8 cellular contexts compared by ENCODE assay signal in genomic region chr6:110814488-110815259, GRCh38. TPM values are rescaled to one million over a fixed set of nuclear protein-coding genes. Genes with fewer than 3 reads are reported as not detected.
DNase-seq lines count a peak whose midpoint lies in the region; ATAC-seq and TF ChIP-seq lines count a peak whose summit lies in the region.

No MANE protein-coding gene starts in this region.

- WGBS in psoas muscle, 3 donors: 0 to 1% (median 1%) methylated on average over 65 to 100 of the region's 100 CpGs
- 0% methylated on average over 70 to 100 of the region's 100 CpGs for WGBS in aorta, 2 donors

- ATAC-seq in GM21390 (IDR thresholded peaks at IDR 0.05; ENCODE audit: unreplicated experiment) (peak; percentile 14), psoas muscle (peak; percentile 18 to 79 (median 48)), aorta (ENCODE audit: low FRiP score) (peak; percentile 60)

- H3K36me3 ChIP-seq in Caco-2 (ENCODE audit: control insufficient read depth, insufficient read depth, low read length): no peaks in the 10 kb centered on the region
- no peaks in the 10 kb centered on the region for H3K36me3 ChIP-seq in right atrium auricular region
- no peaks in the 10 kb centered on the region for H3K36me3 ChIP-seq in psoas muscle (ENCODE audit: insufficient read depth in 1 of 2, low read depth in 1 of 2)
- H3K36me3 ChIP-seq in aorta (ENCODE audit: control insufficient read depth in 1 of 2, insufficient read depth in 2 of 2, low read length in 1 of 2): no peaks in the 10 kb centered on the region

- DNase-seq in Caco-2: peak; percentile 32 to 62
- DNase-seq in HuH-7.5 (ENCODE audit: low spot score): peak; percentile 55
- DNase-seq in T follicular helper cell (ENCODE audit: low read depth): peak; percentile 33
- peak; percentile 41 for DNase-seq in amniotic stem cell (lab: John Stamatoyannopoulos, UW)
- DNase-seq in right atrium auricular region (ENCODE audit: low spot score): no peak
- peak; percentile 61 to 80 for DNase-seq in psoas muscle
- DNase-seq in aorta: peak; percentile 77 to 89

- no peaks in the 10 kb centered on the region for H3K27me3 Mint-ChIP-seq in Caco-2 (ENCODE audit: insufficient read depth, unreplicated experiment)

- intact Hi-C loops in Caco-2 (cut with micrococcal nuclease; ENCODE audit: unreplicated experiment) (loop anchor here (1.0 to 5.0 kb wide), 5 partner anchors 60 to 168 kb away; partner anchors contain the start of genes AMD1 and RPF2), psoas muscle (cut with DNase I) (loop anchor here (1.0 to 10.0 kb wide), 5 partner anchors 60 to 140 kb away; partner anchors contain the start of genes AMD1 (in 2 of the 2) and GTF3C6 (in 1 of the 2)), aorta (cut with DNase I) (loop anchor here (1.0 to 10.0 kb wide), 5 partner anchors 60 to 143 kb away; partner anchors contain the start of genes GTF3C6 (in 2 of the 2) and AMD1 (in 1 of the 2))

- H3K4me3 Mint-ChIP-seq in Caco-2 (ENCODE audit: unreplicated experiment): peak overlapping the region; percentile 100

- H3K4me1 ChIP-seq in Caco-2: peaks cover 12% of the 10 kb centered on the region; the same call in 1 of the 2 replicates
- H3K4me1 ChIP-seq in right atrium auricular region: peaks cover 0 to 16% of the 10 kb centered on the region in 2 donors
- H3K4me1 ChIP-seq in psoas muscle: peaks cover 9% of the 10 kb centered on the region
- no peaks in the 10 kb centered on the region for H3K4me1 ChIP-seq in aorta (ENCODE audit: control insufficient read depth in 1 of 2, insufficient read depth in 2 of 2, low read length in 2 of 2)

- CTCF ChIA-PET in Caco-2 (lab: Charles Lee): interaction anchor here (0.7 to 1.5 kb wide), 7 partner anchors 60 to 196 kb away, joined by 3 to 13 read pairs (median 6); partner anchors contain the start of genes AMD1 and GTF3C6

- no TSS peak for BruUV-seq in Caco-2 (replicated peaks; lab: Mats Ljungman, UMichigan)

- H3K4me3 ChIP-seq in Caco-2 (ENCODE audit: low read depth, low read length): peak overlapping the region; percentile 99
- peak overlapping the region; percentile 85 to 86 for H3K4me3 ChIP-seq in right atrium auricular region
- peak overlapping the region; percentile 90 for H3K4me3 ChIP-seq in psoas muscle
- H3K4me3 ChIP-seq in aorta (ENCODE audit: low read length in 2 of 2): peak overlapping the region; percentile 71 to 80

- H3K27ac Mint-ChIP-seq in Caco-2 (ENCODE audit: unreplicated experiment): peak overlapping the region; percentile 100

- peaks cover 17% of the 10 kb centered on the region for H3K4me1 Mint-ChIP-seq in Caco-2 (ENCODE audit: low read depth, unreplicated experiment)

- TF ChIP-seq CTCF in Caco-2 (IDR thresholded peaks at IDR 0.05; ENCODE audit: insufficient read depth in 1 of 2, low read depth in 1 of 2, low read length in 1 of 2, severe bottlenecking in 1 of 2, unreplicated experiment in 1 of 2) (no peak), right atrium auricular region (IDR thresholded peaks at IDR 0.05) (no peak), psoas muscle (IDR thresholded peaks at IDR 0.05) (no peak)

- POLR2A ChIA-PET in Caco-2 (lab: Charles Lee): interaction anchor here (0.5 to 4.9 kb wide), 26 partner anchors 9 to 520 kb away, joined by 3 to 200 read pairs (median 5); partner anchors contain the start of genes AMD1, GTF3C6 and RPF2

- H3K36me3 Mint-ChIP-seq in Caco-2 (ENCODE audit: insufficient read depth, unreplicated experiment): peaks cover 15% of the 10 kb centered on the region

- H3K27me3 ChIP-seq in Caco-2 (replicated peaks; ENCODE audit: control insufficient read depth, insufficient read depth, low read length): no peaks in the 10 kb centered on the region
- H3K27me3 ChIP-seq in right atrium auricular region: no peaks in the 10 kb centered on the region
- H3K27me3 ChIP-seq in psoas muscle (ENCODE audit: insufficient read depth in 3 of 3, low read length in 2 of 3): no peaks in the 10 kb centered on the region
- H3K27me3 ChIP-seq in aorta (ENCODE audit: control insufficient read depth in 1 of 2, insufficient read depth in 2 of 2, low read length in 1 of 2): no peaks in the 10 kb centered on the region

- H3K27ac ChIP-seq in right atrium auricular region: peak overlapping the region; percentile 92 to 94
- H3K27ac ChIP-seq in psoas muscle: peak overlapping the region; percentile 90
- peak overlapping the region; percentile 58 to 87 for H3K27ac ChIP-seq in aorta (ENCODE audit: low read depth in 1 of 2, low read length in 2 of 2)

- H3K9me3 ChIP-seq in Caco-2: no peaks in the 10 kb centered on the region
- H3K9me3 ChIP-seq in right atrium auricular region: no peaks in the 10 kb centered on the region
- no peaks in the 10 kb centered on the region for H3K9me3 ChIP-seq in psoas muscle
- no peaks in the 10 kb centered on the region for H3K9me3 ChIP-seq in aorta (ENCODE audit: control insufficient read depth, low read length)

- peaks cover 8% of the 10 kb centered on the region for H3K9me3 Mint-ChIP-seq in Caco-2 (ENCODE audit: unreplicated experiment)

RNA-seq across cellular contexts. Expression of gene CDK19, which starts 0.6 kb away (rescaled TPM):
- total RNA-seq in Caco-2 (2022) (23.1 and 24.6 TPM in 2 replicates), right atrium auricular region (1 to 10 TPM; 5.7 to 6.3 TPM), psoas muscle (10 to 100 TPM in 1 of 4 donors, 1 to 10 TPM in 3; 4.7 to 11.6 (median 5.6) TPM), aorta (10 to 100 TPM; 19.5 to 22.4 TPM)
- polyA plus RNA-seq in psoas muscle (1 to 10 TPM; 2.2 to 6.9 (median 3.1) TPM), aorta (1 to 10 TPM; 5.4 to 6.2 TPM)

RNA-seq across cellular contexts. Expression of gene AMD1, which starts 59.9 kb away (rescaled TPM):
- total RNA-seq in Caco-2 (2022): 84.0 and 90.0 TPM in 2 replicates
- total RNA-seq in right atrium auricular region: 10 to 100 TPM; 51.5 to 81.5 TPM
- total RNA-seq in psoas muscle: 10 to 100 TPM; 19.2 to 46.6 (median 42.8) TPM
- polyA plus RNA-seq in psoas muscle: 10 to 100 TPM; 23.0 to 73.1 (median 31.7) TPM
- 10 to 100 TPM; 37.8 to 55.1 TPM for total RNA-seq in aorta
- 10 to 100 TPM; 18.3 to 55.6 TPM for polyA plus RNA-seq in aorta
